Comparison of ENCODE assay signal across 29 cellular contexts in genomic region chr12:1726753-1727152, GRCh38.
"Had no signal": no experiment of that assay in that cellular context is flagged by ENCODE, and none has a peak within 500 bp of the region (broad histone marks: within the 10 kb centered on the region; RNA-seq: fewer than 3 reads in every experiment).

No MANE protein-coding gene starts in this region.

- H3K4me1 Mint-ChIP-seq: activated CD8-positive, alpha-beta memory T cell treated with anti-CD3 and anti-CD28 coated beads, Interleukin-2, amount 10 ng/mL, durations not matched to agents 7 days and 5 days; nephron had no signal

- FAIRE-seq: endometrium had no signal

- H3K4me3 Mint-ChIP-seq: activated CD4-positive, alpha-beta T cell treated with anti-CD3 and anti-CD28 coated beads for 36 hours; activated CD8-positive, alpha-beta memory T cell treated with anti-CD3 and anti-CD28 coated beads, Interleukin-2, amount 10 ng/mL, durations not matched to agents 7 days and 5 days; activated CD8-positive, alpha-beta T cell treated with anti-CD3 and anti-CD28 coated beads, Interleukin-2, amount 10 ng/mL, durations not matched to agents 7 days and 5 days; activated naive CD4-positive, alpha-beta T cell treated with anti-CD3 and anti-CD28 coated beads, Interleukin-2, amount 10 ng/mL, durations not matched to agents 7 days and 5 days; activated naive CD8-positive, alpha-beta T cell treated with anti-CD3 and anti-CD28 coated beads, Interleukin-2, amount 50 U/mL, for 24 hours; nephron; stimulated activated naive B cell treated with anti-CD40 and anti-IgM and Interleukin-4, amounts not matched to agents 10 μg/mL and 1 μg/mL and 100 μg/mL, for 72 hours; T-helper 2 cell treated with Interferon-gamma antibody and Interleukin-4, amounts not matched to agents 5 μg/mL and 100 μg/mL, for 36 hours had no signal

- ATAC-seq: activated CD4-positive, alpha-beta T cell treated with anti-CD3 and anti-CD28 coated beads for 36 hours; activated CD8-positive, alpha-beta memory T cell treated with anti-CD3 and anti-CD28 coated beads, Interleukin-2, amount 10 ng/mL, durations not matched to agents 7 days and 5 days; activated CD8-positive, alpha-beta T cell treated with anti-CD3 and anti-CD28 coated beads, Interleukin-2, amount 10 ng/mL, durations not matched to agents 7 days and 5 days; activated naive CD8-positive, alpha-beta T cell treated with anti-CD3 and anti-CD28 coated beads, Interleukin-2, amount 50 U/mL, for 24 hours; heart right ventricle; left lung; stimulated activated naive B cell treated with anti-CD40 and anti-IgM and Interleukin-4, amounts not matched to agents 10 μg/mL and 1 μg/mL and 100 μg/mL, for 72 hours had no signal

- DNase-seq: activated CD4-positive, alpha-beta T cell treated with anti-CD3 and anti-CD28 coated beads for 36 hours; activated CD4-positive, CD25-positive, alpha-beta regulatory T cell; activated CD8-positive, alpha-beta memory T cell treated with anti-CD3 and anti-CD28 coated beads, Interleukin-2, amount 10 ng/mL, durations not matched to agents 7 days and 5 days; activated CD8-positive, alpha-beta T cell treated with anti-CD3 and anti-CD28 coated beads, Interleukin-2, amount 10 ng/mL, durations not matched to agents 7 days and 5 days; activated effector memory CD4-positive, alpha-beta T cell treated with anti-CD3 and anti-CD28 coated beads, Interleukin-2, amount 50 U/mL, for 16 hours; activated naive CD4-positive, alpha-beta T cell treated with anti-CD3 and anti-CD28 coated beads, Interleukin-2, amount 10 ng/mL, durations not matched to agents 7 days and 5 days; activated naive CD8-positive, alpha-beta T cell treated with anti-CD3 and anti-CD28 coated beads, Interleukin-2, amount 50 U/mL, for 24 hours; amygdala; caudate nucleus; cortex of kidney; esophagus squamous epithelium; foreskin melanocyte; heart right ventricle; kidney glomerular epithelial cell; left lung; mesendoderm; ovary; stimulated activated CD4-positive, alpha-beta T cell treated with anti-CD3 and anti-CD28 coated beads, Interleukin-1b, Interleukin-23, amount 100 ng/mL, for 48 hours; stimulated activated CD4-positive, alpha-beta T cell treated with anti-CD3 and anti-CD28 coated beads, Interleukin-4, amount 100 ng/mL, for 4 hours; stimulated activated CD8-positive, alpha-beta memory T cell treated with anti-CD3 and anti-CD28 coated beads, Interleukin-4, amount 100 ng/mL, for 48 hours; stimulated activated naive B cell treated with anti-CD40 and anti-IgM and Interleukin-4, amounts not matched to agents 10 μg/mL and 1 μg/mL and 100 μg/mL, for 72 hours; stomach; T-helper 1 cell; testis; transverse colon; uterus had no signal

- H3K27me3 Mint-ChIP-seq: activated CD4-positive, alpha-beta T cell treated with anti-CD3 and anti-CD28 coated beads for 36 hours; activated CD8-positive, alpha-beta memory T cell treated with anti-CD3 and anti-CD28 coated beads, Interleukin-2, amount 10 ng/mL, durations not matched to agents 7 days and 5 days; activated naive CD4-positive, alpha-beta T cell treated with anti-CD3 and anti-CD28 coated beads, Interleukin-2, amount 10 ng/mL, durations not matched to agents 7 days and 5 days; activated naive CD8-positive, alpha-beta T cell treated with anti-CD3 and anti-CD28 coated beads, Interleukin-2, amount 50 U/mL, for 24 hours; stimulated activated naive B cell treated with anti-CD40 and anti-IgM and Interleukin-4, amounts not matched to agents 10 μg/mL and 1 μg/mL and 100 μg/mL, for 72 hours had no signal

- H3K9me3 Mint-ChIP-seq: activated naive CD4-positive, alpha-beta T cell treated with anti-CD3 and anti-CD28 coated beads, Interleukin-2, amount 10 ng/mL, durations not matched to agents 7 days and 5 days; nephron; stimulated activated naive B cell treated with anti-CD40 and anti-IgM and Interleukin-4, amounts not matched to agents 10 μg/mL and 1 μg/mL and 100 μg/mL, for 72 hours; T-helper 2 cell treated with Interferon-gamma antibody and Interleukin-4, amounts not matched to agents 5 μg/mL and 100 μg/mL, for 36 hours had no signal

- H3K27ac Mint-ChIP-seq: activated CD4-positive, alpha-beta T cell treated with anti-CD3 and anti-CD28 coated beads for 36 hours; activated CD8-positive, alpha-beta memory T cell treated with anti-CD3 and anti-CD28 coated beads, Interleukin-2, amount 10 ng/mL, durations not matched to agents 7 days and 5 days; activated CD8-positive, alpha-beta T cell treated with anti-CD3 and anti-CD28 coated beads, Interleukin-2, amount 10 ng/mL, durations not matched to agents 7 days and 5 days; activated naive CD4-positive, alpha-beta T cell treated with anti-CD3 and anti-CD28 coated beads, Interleukin-2, amount 10 ng/mL, durations not matched to agents 7 days and 5 days; activated naive CD8-positive, alpha-beta T cell treated with anti-CD3 and anti-CD28 coated beads, Interleukin-2, amount 50 U/mL, for 24 hours; nephron; stimulated activated naive B cell treated with anti-CD40 and anti-IgM and Interleukin-4, amounts not matched to agents 10 μg/mL and 1 μg/mL and 100 μg/mL, for 72 hours; T-helper 2 cell treated with Interferon-gamma antibody and Interleukin-4, amounts not matched to agents 5 μg/mL and 100 μg/mL, for 36 hours had no signal
